1 cellular context compared by ENCODE assay signal in genomic region chr13:30354481-30355404, GRCh38.
TF ChIP-seq lines count a peak whose summit lies in the region.

No MANE protein-coding gene starts in this region.

TF ChIP-seq in GM23338, 12 proteins besides CTCF, POLR2A, EP300 and RAD21 (continued from another document):
- TF ChIP-seq ETS1 (IDR thresholded peaks at IDR 0.05) (no peak), ZNF114 (CRISPR knock-in tag; IDR thresholded peaks at IDR 0.05) (no peak), JUNB (IDR thresholded peaks at IDR 0.05; ENCODE audit: unreplicated experiment) (no peak), ZNF331 (CRISPR knock-in tag; IDR thresholded peaks at IDR 0.05; ENCODE audit: low read depth) (no peak), ZNF462 (CRISPR knock-in tag; IDR thresholded peaks at IDR 0.05) (no peak)
TF ChIP-seq in GM23338: peak in this region for 0.
